In the genomic region with DNA sequence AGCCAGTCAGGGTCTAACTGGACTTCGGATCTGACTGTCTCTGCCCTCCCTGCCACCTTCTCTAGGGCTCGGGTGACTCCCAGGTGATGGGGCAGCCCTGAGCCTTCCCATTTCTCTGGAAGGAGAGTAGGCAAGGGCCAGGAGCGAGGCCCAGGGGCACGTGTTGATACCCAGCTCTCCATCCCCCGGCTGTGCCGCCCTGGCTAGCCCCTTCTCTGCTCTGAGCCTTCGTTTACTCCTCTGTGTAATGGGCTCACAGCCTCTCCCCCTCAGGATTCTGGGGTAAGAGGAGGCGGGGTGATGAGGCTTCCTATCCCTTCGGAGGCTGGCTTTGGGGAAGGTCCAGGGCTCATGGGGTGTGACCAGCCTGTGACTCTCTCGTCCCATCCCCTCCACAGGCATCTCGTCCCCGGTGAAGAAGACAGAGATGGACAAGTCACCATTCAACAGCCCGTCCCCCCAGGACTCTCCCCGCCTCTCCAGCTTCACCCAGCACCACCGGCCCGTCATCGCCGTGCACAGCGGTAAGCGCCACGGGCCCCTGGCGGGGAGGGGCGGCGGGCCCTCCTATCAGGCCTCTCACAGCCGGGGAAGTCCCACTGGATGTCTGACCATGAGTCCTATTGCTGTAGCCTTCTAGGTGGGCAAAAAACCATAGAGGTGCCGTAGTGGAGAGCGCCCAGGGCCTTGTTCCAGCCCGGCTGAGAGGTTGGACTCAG, we compare ENCODE assay signal across 25 cellular contexts. TPM values are rescaled to one million over a fixed set of nuclear protein-coding genes. Genes with fewer than 3 reads are reported as not detected.
DNase-seq lines count a peak whose midpoint lies in the region; ATAC-seq and TF ChIP-seq lines count a peak whose summit lies in the region.
"Had no signal": no experiment of that assay in that cellular context is flagged by ENCODE, and none has a peak within 500 bp of the region (broad histone marks: within the 10 kb centered on the region; RNA-seq: fewer than 3 reads in every experiment).

No MANE protein-coding gene starts in this region.

- H3K4me1 Mint-ChIP-seq in MCF 10A (ENCODE audit: insufficient read depth, unreplicated experiment): peaks cover 7% of the 10 kb centered on the region
- H3K4me1 Mint-ChIP-seq: IgD-negative memory B cell had no signal

- no peaks in the 10 kb centered on the region for H3K27me3 Mint-ChIP-seq in MCF 10A (ENCODE audit: insufficient read depth, unreplicated experiment)
- H3K27me3 Mint-ChIP-seq: CD4-positive, alpha-beta T cell; IgD-negative memory B cell had no signal

- H3K4me3 Mint-ChIP-seq in MCF 10A (ENCODE audit: unreplicated experiment): no peak overlapping the region
- H3K4me3 Mint-ChIP-seq: CD4-positive, alpha-beta T cell; H9; IgD-negative memory B cell had no signal

- CTCF ChIA-PET in MCF 10A (lab: Yijun Ruan, JAX): interaction anchor here (1.4 to 1.6 kb wide), 2 partner anchors 19 to 24 kb away, joined by 4 to 5 read pairs; no protein-coding TSS in a partner anchor
- CTCF ChIA-PET in mammary epithelial cell (lab: Charles Lee; ENCODE audit: low non-redundant PET): no interaction called here

- H3K9me3 Mint-ChIP-seq in MCF 10A (ENCODE audit: unreplicated experiment): no peaks in the 10 kb centered on the region
- H3K9me3 Mint-ChIP-seq: CD4-positive, alpha-beta T cell; H9; IgD-negative memory B cell had no signal

- intact Hi-C loops in MCF 10A (cut with micrococcal nuclease) (no loop called here), mammary epithelial cell (cut with micrococcal nuclease) (no loop called here), breast epithelium (cut with DNase I; ENCODE audit: low total_unique reads) (no loop called here), psoas muscle (cut with DNase I) (no loop called here), vagina (cut with DNase I) (no loop called here), lower leg skin (cut with DNase I; ENCODE audit: low total_unique reads) (no loop called here)

- peaks cover 17% of the 10 kb centered on the region for H3K36me3 ChIP-seq in mammary epithelial cell (ENCODE audit: insufficient read depth, low read length)
- peaks cover 9% of the 10 kb centered on the region for H3K36me3 ChIP-seq in breast epithelium
- peaks cover 0 to 80% of the 10 kb centered on the region in 2 donors for H3K36me3 ChIP-seq in psoas muscle (ENCODE audit: insufficient read depth in 1 of 2, low read depth in 1 of 2)
- peaks cover 0 to 44% of the 10 kb centered on the region in 2 donors for H3K36me3 ChIP-seq in vagina

- no peak for TF ChIP-seq CTCF in MCF 10A (IDR thresholded peaks at IDR 0.05; ENCODE audit: unreplicated experiment)
- no peak for TF ChIP-seq CTCF in mammary epithelial cell (conservative IDR thresholded peaks at IDR 0.05 in 1 of 2, IDR thresholded peaks at IDR 0.05 in 1 of 2; ENCODE audit: extremely low read depth in 1 of 2, insufficient read depth in 1 of 2, low read depth in 1 of 2, low read length in 2 of 2)
- TF ChIP-seq CTCF in breast epithelium (IDR thresholded peaks at IDR 0.05): no peak
- TF ChIP-seq CTCF in psoas muscle (IDR thresholded peaks at IDR 0.05): no peak
- no peak for TF ChIP-seq CTCF in vagina (IDR thresholded peaks at IDR 0.05)
- TF ChIP-seq CTCF in lower leg skin (IDR thresholded peaks at IDR 0.05): no peak

- POLR2A ChIA-PET in MCF 10A (lab: Yijun Ruan, JAX): interaction anchor here (1.2 kb wide), 1 partner anchor 14 kb away, joined by 3 read pairs; no protein-coding TSS in a partner anchor

- no peak for ATAC-seq in psoas muscle
- ATAC-seq: SK-N-SH treated with all-trans-retinoic acid at 6 μM for 48 hours had no signal

- H3K9me3 ChIP-seq in mammary epithelial cell (replicated peaks; ENCODE audit: insufficient read depth, low read length): no peaks in the 10 kb centered on the region
- H3K9me3 ChIP-seq in breast epithelium: no peaks in the 10 kb centered on the region
- H3K9me3 ChIP-seq in psoas muscle: no peaks in the 10 kb centered on the region
- H3K9me3 ChIP-seq in vagina: no peaks in the 10 kb centered on the region
- H3K9me3 ChIP-seq: BLaER1 had no signal

- H3K4me2 ChIP-seq in mammary epithelial cell (ENCODE audit: insufficient read depth, low read depth, low read length): no peak overlapping the region
- H3K4me2 ChIP-seq: BLaER1 had no signal

- peak overlapping the region; percentile 46 for H3K27ac Mint-ChIP-seq in MCF 10A (ENCODE audit: low read depth, unreplicated experiment)
- H3K27ac Mint-ChIP-seq: CD4-positive, alpha-beta T cell; H9; IgD-negative memory B cell had no signal

- H3K36me3 Mint-ChIP-seq in MCF 10A (ENCODE audit: insufficient read depth, unreplicated experiment): peaks cover 95% of the 10 kb centered on the region

- H3K4me1 ChIP-seq in mammary epithelial cell (ENCODE audit: insufficient read depth, low read length): peaks cover 8% of the 10 kb centered on the region
- no peaks in the 10 kb centered on the region for H3K4me1 ChIP-seq in breast epithelium
- H3K4me1 ChIP-seq in psoas muscle: peaks cover 22% of the 10 kb centered on the region
- H3K4me1 ChIP-seq in vagina: peaks cover 32% of the 10 kb centered on the region

- no TSS peak for BruUV-seq in MCF 10A (replicated peaks; lab: Mats Ljungman, UMichigan)
- BruUV-seq in mammary epithelial cell (replicated peaks; lab: Mats Ljungman, UMichigan): no TSS peak

- no peaks in the 10 kb centered on the region for H4K20me1 ChIP-seq in mammary epithelial cell (ENCODE audit: insufficient read depth, low read length)

- H3K79me2 ChIP-seq in mammary epithelial cell (ENCODE audit: insufficient read depth, low read length): peaks cover 17% of the 10 kb centered on the region

- WGBS in mammary epithelial cell (ENCODE audit: low coverage, missing lambda C conversion rate): over 99% methylated on average over 20 of the region's 28 CpGs
- WGBS in psoas muscle, 3 donors: 94 to 96% (median 95%) methylated on average over 28 of the region's 28 CpGs
- 92 to 93% methylated on average over 27 to 28 of the region's 28 CpGs for WGBS in lower leg skin, 2 donors

- in situ Hi-C loops in mammary epithelial cell (cut with MboI; ENCODE audit: low sequenced_read_pairs in 2 of 2): no loop called here

- no peak overlapping the region for H3K27ac ChIP-seq in mammary epithelial cell (ENCODE audit: insufficient read depth, low read depth, low read length)
- peak overlapping the region; percentile 10 to 33 for H3K27ac ChIP-seq in breast epithelium
- H3K27ac ChIP-seq in psoas muscle: peak overlapping the region; percentile 41
- peak overlapping the region; percentile 83 for H3K27ac ChIP-seq in vagina
- H3K27ac ChIP-seq: 22Rv1, BLaER1 had no signal

- no peak for TF ChIP-seq POLR2A in breast epithelium (IDR thresholded peaks at IDR 0.05)
- TF ChIP-seq POLR2A in vagina (IDR thresholded peaks at IDR 0.05): no peak
- no peak for TF ChIP-seq POLR2A in erythroblast (IDR thresholded peaks at IDR 0.05; ENCODE audit: low read length)
- no peak for TF ChIP-seq POLR2A in lower leg skin (IDR thresholded peaks at IDR 0.05)

- H3K4me3 ChIP-seq in mammary epithelial cell (replicated peaks in 1 of 3; ENCODE audit: insufficient read depth in 1 of 3, low read depth in 2 of 3, low read length in 3 of 3) (no peak overlapping the region), breast epithelium (no peak overlapping the region), psoas muscle (no peak overlapping the region), vagina (no peak overlapping the region), lower leg skin (ENCODE audit: low read depth, poor library complexity, severe bottlenecking) (no peak overlapping the region)
- H3K4me3 ChIP-seq: BLaER1 had no signal

- dilution Hi-C loops in mammary epithelial cell (cut with HindIII; ENCODE audit: low sequenced_read_pairs): no loop called here

- no peak overlapping the region for H3K9ac ChIP-seq in mammary epithelial cell (ENCODE audit: insufficient read depth, low read length)
- H3K9ac ChIP-seq: BLaER1 had no signal

- DNase-seq in MCF 10A (ENCODE audit: unreplicated experiment): no peak
- DNase-seq in mammary epithelial cell: no peak
- DNase-seq in breast epithelium (ENCODE audit: low spot score in 2 of 2): no peak
- DNase-seq in psoas muscle: no peak
- no peak for DNase-seq in vagina (ENCODE audit: extremely low spot score in 2 of 2)
- no peak for DNase-seq in erythroblast (lab: John Stamatoyannopoulos, UW)
- DNase-seq in NOMO-1 treated with dmso at 0.1 percent for 144 hours (lab: John Stamatoyannopoulos, UW; ENCODE audit: unreplicated experiment): no peak
- no peak for DNase-seq in lower leg skin (ENCODE audit: low spot score in 2 of 2)
- DNase-seq: ACHN; CD4-positive, alpha-beta T cell; COR-L47; DMS79; H9; Karpas-422; NCI-H1694; NCI-H2081 treated with DMSO at 0.1 percent for 48 hours; NCI-H446 treated with DMSO at 0.1 percent for 48 hours; NCI-H526 treated with DMSO at 0.1 percent for 48 hours; RPMI8226; SIG-M5 had no signal

- H3K27me3 ChIP-seq in mammary epithelial cell (ENCODE audit: insufficient read depth, low read length): no peaks in the 10 kb centered on the region
- no peaks in the 10 kb centered on the region for H3K27me3 ChIP-seq in breast epithelium
- H3K27me3 ChIP-seq in psoas muscle (ENCODE audit: insufficient read depth in 3 of 3, low read length in 2 of 3): no peaks in the 10 kb centered on the region
- H3K27me3 ChIP-seq in vagina: no peaks in the 10 kb centered on the region
- H3K27me3 ChIP-seq: BLaER1 had no signal

- no peak overlapping the region for H2AFZ ChIP-seq in mammary epithelial cell (ENCODE audit: low read depth, low read length)

RNA-seq across cellular contexts. Expression of a gene that starts 31.6 kb away (rescaled TPM):
- not detected in 2 replicates for total RNA-seq in MCF 10A (2022)
- total RNA-seq in mammary epithelial cell: 1 to 10 TPM in 1 of 2 donors, not detected in 1; 2.7 TPM
- 0.90 TPM for polyA plus RNA-seq in mammary epithelial cell
- polyA minus RNA-seq in mammary epithelial cell: not detected
- total RNA-seq in breast epithelium: 1 to 10 TPM in 2 of 3 donors, not detected in 1; 2.0 to 6.7 TPM
- not detected for total RNA-seq in psoas muscle
- polyA plus RNA-seq in psoas muscle: under 1 TPM; 0.10 to 0.53 (median 0.49) TPM
- not detected for total RNA-seq in vagina
- total RNA-seq in lower leg skin: under 1 TPM in 2 of 4 donors, not detected in 2; 0.29 to 0.78 TPM
- total RNA-seq: CD4-positive, alpha-beta T cell; M059J had no signal
- polyA plus RNA-seq: IgD-negative memory B cell had no signal

RNA-seq across cellular contexts. Expression of a gene that starts 34.5 kb away (rescaled TPM):
- total RNA-seq in MCF 10A (2022): not detected in 2 replicates
- 1 to 10 TPM in 1 of 2 donors, not detected in 1; 2.7 TPM for total RNA-seq in mammary epithelial cell
- not detected for polyA plus RNA-seq in mammary epithelial cell
- polyA minus RNA-seq in mammary epithelial cell: not detected
- total RNA-seq in breast epithelium: not detected
- total RNA-seq in psoas muscle: not detected
- not detected for polyA plus RNA-seq in psoas muscle
- not detected for total RNA-seq in vagina
- total RNA-seq in lower leg skin: not detected
- total RNA-seq: CD4-positive, alpha-beta T cell; H9; M059J had no signal
- polyA plus RNA-seq: IgD-negative memory B cell had no signal

RNA-seq across cellular contexts. Expression of a gene that starts 51.7 kb away (rescaled TPM):
- total RNA-seq in MCF 10A (2022) (14.9 and 16.3 TPM in 2 replicates), mammary epithelial cell (10 to 100 TPM; 11.7 to 14.7 TPM), breast epithelium (10 to 100 TPM; 11.6 to 13.4 (median 12.2) TPM), psoas muscle (10 to 100 TPM; 11.5 to 21.8 (median 17.1) TPM), vagina (15.0 TPM), lower leg skin (10 to 100 TPM; 20.4 to 28.4 (median 24.1) TPM)
- polyA plus RNA-seq in mammary epithelial cell (11.0 TPM), psoas muscle (10 to 100 TPM; 22.3 to 54.3 (median 45.3) TPM)
- polyA minus RNA-seq in mammary epithelial cell: 3.4 TPM

RNA-seq across cellular contexts. Expression of a gene that starts 57.3 kb away (rescaled TPM):
- total RNA-seq in MCF 10A (2022) (46.4 and 48.9 TPM in 2 replicates), mammary epithelial cell (10 to 100 TPM; 49.8 to 55.0 TPM), breast epithelium (10 to 100 TPM; 15.8 to 28.7 (median 26.5) TPM), psoas muscle (10 to 100 TPM; 24.3 to 25.8 (median 25.1) TPM), vagina (29.2 TPM), lower leg skin (10 to 100 TPM; 50.9 to 63.3 (median 57.2) TPM)
- polyA plus RNA-seq in mammary epithelial cell (35.3 TPM), psoas muscle (10 to 100 TPM; 12.8 to 20.3 (median 13.7) TPM)
- polyA minus RNA-seq in mammary epithelial cell: 46.5 TPM
